1 cellular context compared by ENCODE assay signal in genomic region chr13:51552027-51552426, GRCh38.
TF ChIP-seq lines count a peak whose summit lies in the region.

No MANE protein-coding gene starts in this region.

TF ChIP-seq in K562, 482 proteins besides CTCF, POLR2A, EP300 and RAD21 (continues in another document):
- no peak for TF ChIP-seq SP2 (IDR thresholded peaks at IDR 0.05; ENCODE audit: extremely low read depth, low read depth, low read length, poor library complexity, severe bottlenecking)
- TF ChIP-seq, protein P1, sequence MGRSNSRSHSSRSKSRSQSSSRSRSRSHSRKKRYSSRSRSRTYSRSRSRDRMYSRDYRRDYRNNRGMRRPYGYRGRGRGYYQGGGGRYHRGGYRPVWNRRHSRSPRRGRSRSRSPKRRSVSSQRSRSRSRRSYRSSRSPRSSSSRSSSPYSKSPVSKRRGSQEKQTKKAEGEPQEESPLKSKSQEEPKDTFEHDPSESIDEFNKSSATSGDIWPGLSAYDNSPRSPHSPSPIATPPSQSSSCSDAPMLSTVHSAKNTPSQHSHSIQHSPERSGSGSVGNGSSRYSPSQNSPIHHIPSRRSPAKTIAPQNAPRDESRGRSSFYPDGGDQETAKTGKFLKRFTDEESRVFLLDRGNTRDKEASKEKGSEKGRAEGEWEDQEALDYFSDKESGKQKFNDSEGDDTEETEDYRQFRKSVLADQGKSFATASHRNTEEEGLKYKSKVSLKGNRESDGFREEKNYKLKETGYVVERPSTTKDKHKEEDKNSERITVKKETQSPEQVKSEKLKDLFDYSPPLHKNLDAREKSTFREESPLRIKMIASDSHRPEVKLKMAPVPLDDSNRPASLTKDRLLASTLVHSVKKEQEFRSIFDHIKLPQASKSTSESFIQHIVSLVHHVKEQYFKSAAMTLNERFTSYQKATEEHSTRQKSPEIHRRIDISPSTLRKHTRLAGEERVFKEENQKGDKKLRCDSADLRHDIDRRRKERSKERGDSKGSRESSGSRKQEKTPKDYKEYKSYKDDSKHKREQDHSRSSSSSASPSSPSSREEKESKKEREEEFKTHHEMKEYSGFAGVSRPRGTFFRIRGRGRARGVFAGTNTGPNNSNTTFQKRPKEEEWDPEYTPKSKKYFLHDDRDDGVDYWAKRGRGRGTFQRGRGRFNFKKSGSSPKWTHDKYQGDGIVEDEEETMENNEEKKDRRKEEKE (IDR thresholded peaks at IDR 0.05; ENCODE audit: borderline replicate concordance in 1 of 2, control insufficient read depth in 1 of 2, low read depth in 2 of 2, low read length in 1 of 2): no peak
- no peak for TF ChIP-seq CSDE1 (IDR thresholded peaks at IDR 0.05)
- no peak for TF ChIP-seq ZMIZ1 (IDR thresholded peaks at IDR 0.05; ENCODE audit: low read depth in 2 of 2, low read length in 2 of 2)
- peak; percentile 19; the same call in 1 of the 2 replicates for TF ChIP-seq CBFA2T3 (IDR thresholded peaks at IDR 0.05)
- TF ChIP-seq ZNF263 (CRISPR knock-in tag; IDR thresholded peaks at IDR 0.05; ENCODE audit: borderline replicate concordance): no peak
- TF ChIP-seq, protein P2, sequence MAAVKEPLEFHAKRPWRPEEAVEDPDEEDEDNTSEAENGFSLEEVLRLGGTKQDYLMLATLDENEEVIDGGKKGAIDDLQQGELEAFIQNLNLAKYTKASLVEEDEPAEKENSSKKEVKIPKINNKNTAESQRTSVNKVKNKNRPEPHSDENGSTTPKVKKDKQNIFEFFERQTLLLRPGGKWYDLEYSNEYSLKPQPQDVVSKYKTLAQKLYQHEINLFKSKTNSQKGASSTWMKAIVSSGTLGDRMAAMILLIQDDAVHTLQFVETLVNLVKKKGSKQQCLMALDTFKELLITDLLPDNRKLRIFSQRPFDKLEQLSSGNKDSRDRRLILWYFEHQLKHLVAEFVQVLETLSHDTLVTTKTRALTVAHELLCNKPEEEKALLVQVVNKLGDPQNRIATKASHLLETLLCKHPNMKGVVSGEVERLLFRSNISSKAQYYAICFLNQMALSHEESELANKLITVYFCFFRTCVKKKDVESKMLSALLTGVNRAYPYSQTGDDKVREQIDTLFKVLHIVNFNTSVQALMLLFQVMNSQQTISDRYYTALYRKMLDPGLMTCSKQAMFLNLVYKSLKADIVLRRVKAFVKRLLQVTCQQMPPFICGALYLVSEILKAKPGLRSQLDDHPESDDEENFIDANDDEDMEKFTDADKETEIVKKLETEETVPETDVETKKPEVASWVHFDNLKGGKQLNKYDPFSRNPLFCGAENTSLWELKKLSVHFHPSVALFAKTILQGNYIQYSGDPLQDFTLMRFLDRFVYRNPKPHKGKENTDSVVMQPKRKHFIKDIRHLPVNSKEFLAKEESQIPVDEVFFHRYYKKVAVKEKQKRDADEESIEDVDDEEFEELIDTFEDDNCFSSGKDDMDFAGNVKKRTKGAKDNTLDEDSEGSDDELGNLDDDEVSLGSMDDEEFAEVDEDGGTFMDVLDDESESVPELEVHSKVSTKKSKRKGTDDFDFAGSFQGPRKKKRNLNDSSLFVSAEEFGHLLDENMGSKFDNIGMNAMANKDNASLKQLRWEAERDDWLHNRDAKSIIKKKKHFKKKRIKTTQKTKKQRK (IDR thresholded peaks at IDR 0.05; ENCODE audit: borderline replicate concordance, low read depth, low read length): no peak
- TF ChIP-seq DPF2 (IDR thresholded peaks at IDR 0.05): peak; percentile 19; the same call in 1 of the 2 replicates
- no peak for TF ChIP-seq FOXJ3 (CRISPR knock-in tag; IDR thresholded peaks at IDR 0.05)
- TF ChIP-seq ZNF174 (CRISPR knock-in tag; IDR thresholded peaks at IDR 0.05): no peak
- no peak for TF ChIP-seq ATF4 (CRISPR knock-in tag; IDR thresholded peaks at IDR 0.05)
- TF ChIP-seq ARHGAP35 (IDR thresholded peaks at IDR 0.05; ENCODE audit: partially characterized antibody): no peak
- TF ChIP-seq MED1 (CRISPR knock-in tag; IDR thresholded peaks at IDR 0.05; ENCODE audit: borderline replicate concordance): no peak
- TF ChIP-seq HNRNPH1 (optimal IDR thresholded peaks at IDR 0.05; ENCODE audit: low read depth, low read length): no peak
- TF ChIP-seq, protein P3, sequence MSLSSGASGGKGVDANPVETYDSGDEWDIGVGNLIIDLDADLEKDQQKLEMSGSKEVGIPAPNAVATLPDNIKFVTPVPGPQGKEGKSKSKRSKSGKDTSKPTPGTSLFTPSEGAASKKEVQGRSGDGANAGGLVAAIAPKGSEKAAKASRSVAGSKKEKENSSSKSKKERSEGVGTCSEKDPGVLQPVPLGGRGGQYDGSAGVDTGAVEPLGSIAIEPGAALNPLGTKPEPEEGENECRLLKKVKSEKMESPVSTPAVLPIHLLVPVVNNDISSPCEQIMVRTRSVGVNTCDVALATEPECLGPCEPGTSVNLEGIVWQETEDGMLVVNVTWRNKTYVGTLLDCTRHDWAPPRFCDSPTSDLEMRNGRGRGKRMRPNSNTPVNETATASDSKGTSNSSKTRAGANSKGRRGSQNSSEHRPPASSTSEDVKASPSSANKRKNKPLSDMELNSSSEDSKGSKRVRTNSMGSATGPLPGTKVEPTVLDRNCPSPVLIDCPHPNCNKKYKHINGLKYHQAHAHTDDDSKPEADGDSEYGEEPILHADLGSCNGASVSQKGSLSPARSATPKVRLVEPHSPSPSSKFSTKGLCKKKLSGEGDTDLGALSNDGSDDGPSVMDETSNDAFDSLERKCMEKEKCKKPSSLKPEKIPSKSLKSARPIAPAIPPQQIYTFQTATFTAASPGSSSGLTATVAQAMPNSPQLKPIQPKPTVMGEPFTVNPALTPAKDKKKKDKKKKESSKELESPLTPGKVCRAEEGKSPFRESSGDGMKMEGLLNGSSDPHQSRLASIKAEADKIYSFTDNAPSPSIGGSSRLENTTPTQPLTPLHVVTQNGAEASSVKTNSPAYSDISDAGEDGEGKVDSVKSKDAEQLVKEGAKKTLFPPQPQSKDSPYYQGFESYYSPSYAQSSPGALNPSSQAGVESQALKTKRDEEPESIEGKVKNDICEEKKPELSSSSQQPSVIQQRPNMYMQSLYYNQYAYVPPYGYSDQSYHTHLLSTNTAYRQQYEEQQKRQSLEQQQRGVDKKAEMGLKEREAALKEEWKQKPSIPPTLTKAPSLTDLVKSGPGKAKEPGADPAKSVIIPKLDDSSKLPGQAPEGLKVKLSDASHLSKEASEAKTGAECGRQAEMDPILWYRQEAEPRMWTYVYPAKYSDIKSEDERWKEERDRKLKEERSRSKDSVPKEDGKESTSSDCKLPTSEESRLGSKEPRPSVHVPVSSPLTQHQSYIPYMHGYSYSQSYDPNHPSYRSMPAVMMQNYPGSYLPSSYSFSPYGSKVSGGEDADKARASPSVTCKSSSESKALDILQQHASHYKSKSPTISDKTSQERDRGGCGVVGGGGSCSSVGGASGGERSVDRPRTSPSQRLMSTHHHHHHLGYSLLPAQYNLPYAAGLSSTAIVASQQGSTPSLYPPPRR (CRISPR knock-in tag; IDR thresholded peaks at IDR 0.05; ENCODE audit: borderline replicate concordance): no peak
- TF ChIP-seq SETDB1 (IDR thresholded peaks at IDR 0.05; ENCODE audit: low read length): no peak
- no peak for TF ChIP-seq KDM2B (CRISPR knock-in tag; IDR thresholded peaks at IDR 0.05)
- no peak for TF ChIP-seq HEY1 (CRISPR knock-in tag; IDR thresholded peaks at IDR 0.05; ENCODE audit: borderline replicate concordance)
- no peak for TF ChIP-seq TAF15 (IDR thresholded peaks at IDR 0.05; ENCODE audit: low read depth, low read length)
- no peak for TF ChIP-seq RNF219 (CRISPR knock-in tag; IDR thresholded peaks at IDR 0.05)
- no peak for TF ChIP-seq NFIX (CRISPR knock-in tag; IDR thresholded peaks at IDR 0.05; ENCODE audit: low read depth)
- no peak for TF ChIP-seq PTTG1 (tag; IDR thresholded peaks at IDR 0.05; ENCODE audit: low read depth)
- peak; percentile 76 for TF ChIP-seq ZNF384 (IDR thresholded peaks at IDR 0.05; ENCODE audit: low read depth, low read length)
- no peak for TF ChIP-seq ZFP36 (IDR thresholded peaks at IDR 0.05; ENCODE audit: low read depth, low read length, partially characterized antibody)
- TF ChIP-seq ARID1B (IDR thresholded peaks at IDR 0.05): peak; percentile 26; the same call in 1 of the 2 replicates
- no peak for TF ChIP-seq CHCHD3 (CRISPR knock-in tag; IDR thresholded peaks at IDR 0.05)
- TF ChIP-seq YBX1 (IDR thresholded peaks at IDR 0.05): no peak
- TF ChIP-seq TAF1 (IDR thresholded peaks at IDR 0.05; ENCODE audit: control insufficient read depth, extremely low read depth, insufficient read depth, low read length, severe bottlenecking): no peak
- TF ChIP-seq COPS2 (conservative IDR thresholded peaks at IDR 0.05): no peak
- no peak for TF ChIP-seq JUND (IDR thresholded peaks at IDR 0.05; ENCODE audit: borderline replicate concordance, low read depth, low read length)
- peak; percentile 22; the same call in 1 of the 3 replicates for TF ChIP-seq JUND (tag; IDR thresholded peaks at IDR 0.05; ENCODE audit: borderline replicate concordance, low read depth, low read length)
- TF ChIP-seq PHTF2 (CRISPR knock-in tag; IDR thresholded peaks at IDR 0.05): no peak
- no peak for TF ChIP-seq HDAC2 (IDR thresholded peaks at IDR 0.05)
- TF ChIP-seq SMARCA4 (IDR thresholded peaks at IDR 0.05): peak; percentile 33; the same call in 1 of the 2 replicates
- TF ChIP-seq RHOXF2B (CRISPR knock-in tag; conservative IDR thresholded peaks at IDR 0.05): no peak
- TF ChIP-seq TAF9B (IDR thresholded peaks at IDR 0.05; ENCODE audit: partially characterized antibody): no peak
- TF ChIP-seq, protein P4, sequence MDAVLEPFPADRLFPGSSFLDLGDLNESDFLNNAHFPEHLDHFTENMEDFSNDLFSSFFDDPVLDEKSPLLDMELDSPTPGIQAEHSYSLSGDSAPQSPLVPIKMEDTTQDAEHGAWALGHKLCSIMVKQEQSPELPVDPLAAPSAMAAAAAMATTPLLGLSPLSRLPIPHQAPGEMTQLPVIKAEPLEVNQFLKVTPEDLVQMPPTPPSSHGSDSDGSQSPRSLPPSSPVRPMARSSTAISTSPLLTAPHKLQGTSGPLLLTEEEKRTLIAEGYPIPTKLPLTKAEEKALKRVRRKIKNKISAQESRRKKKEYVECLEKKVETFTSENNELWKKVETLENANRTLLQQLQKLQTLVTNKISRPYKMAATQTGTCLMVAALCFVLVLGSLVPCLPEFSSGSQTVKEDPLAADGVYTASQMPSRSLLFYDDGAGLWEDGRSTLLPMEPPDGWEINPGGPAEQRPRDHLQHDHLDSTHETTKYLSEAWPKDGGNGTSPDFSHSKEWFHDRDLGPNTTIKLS (IDR thresholded peaks at IDR 0.05; ENCODE audit: borderline replicate concordance, low read depth): no peak
- TF ChIP-seq ZNF511 (CRISPR knock-in tag; IDR thresholded peaks at IDR 0.05): no peak
- TF ChIP-seq PREB (CRISPR knock-in tag; IDR thresholded peaks at IDR 0.05): no peak
- peak; percentile 80 to 84 for TF ChIP-seq NRF1 (conservative IDR thresholded peaks at IDR 0.05 in 1 of 2, IDR thresholded peaks at IDR 0.05 in 1 of 2)
- no peak for TF ChIP-seq CEBPB (tag; IDR thresholded peaks at IDR 0.05)
- no peak for TF ChIP-seq NR1H2 (CRISPR knock-in tag; IDR thresholded peaks at IDR 0.05)
- TF ChIP-seq ZZZ3 (IDR thresholded peaks at IDR 0.05): no peak
